ENCODE assay signal across 34 cellular contexts in the genomic region with DNA sequence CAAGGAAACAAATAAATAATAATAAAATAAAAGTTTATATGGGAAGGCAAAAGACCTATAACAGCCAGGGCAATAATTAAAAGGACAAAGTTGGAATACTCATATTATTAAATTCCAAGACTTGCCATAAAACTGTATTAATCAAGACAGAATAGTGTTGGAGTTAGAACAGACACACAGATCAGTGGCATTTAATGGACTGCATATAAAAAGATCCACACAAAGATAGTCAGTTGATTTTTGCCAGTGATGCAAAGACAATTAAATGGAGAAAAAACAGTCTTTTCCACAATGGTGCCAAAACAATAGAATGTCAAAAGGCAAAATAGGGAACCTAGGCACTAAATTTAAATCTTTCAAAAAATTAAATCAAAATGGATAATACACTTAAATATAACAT.
"Had no signal": no experiment of that assay in that cellular context is flagged by ENCODE, and none has a peak within 500 bp of the region (broad histone marks: within the 10 kb centered on the region; RNA-seq: fewer than 3 reads in every experiment).

No MANE protein-coding gene starts in this region.

- H3K36me3 ChIP-seq: MG63 had no signal

- H3K27me3 ChIP-seq: MG63 had no signal

- H3K4me3 ChIP-seq: MG63 had no signal

- H3K4me2 ChIP-seq: KMS-11 had no signal

- H3K9ac ChIP-seq: KMS-11 had no signal

- H3K27ac ChIP-seq: KMS-11 had no signal

- H3K9me3 ChIP-seq: MG63 had no signal

- DNase-seq: Karpas-422, Kasumi-1, KG1, MG63, MM.1S, MV-4-11, NCI-H1048, NCI-H1092, NCI-H1092 treated with DMSO at 0.1 percent for 48 hours, NCI-H1105, NCI-H1105 treated with DMSO at 0.1 percent for 48 hours, NCI-H1417, NCI-H1417 treated with DMSO at 0.1 percent for 48 hours, NCI-H1436, NCI-H1436 treated with DMSO at 0.1 percent for 48 hours, NCI-H146, NCI-H1694, NCI-H1694 treated with DMSO at 0.1 percent for 48 hours, NCI-H187, NCI-H187 treated with DMSO at 0.1 percent for 48 hours, NCI-H1930, NCI-H2029, NCI-H2029 treated with DMSO at 0.1 percent for 48 hours, NCI-H2081, NCI-H2081 treated with DMSO at 0.1 percent for 48 hours, NCI-H2107, NCI-H2171, NCI-H2171 treated with DMSO at 0.1 percent for 48 hours, NCI-H2227 treated with DMSO at 0.1 percent for 48 hours, NCI-H226, NCI-H345, NCI-H446, NCI-H446 treated with DMSO at 0.1 percent for 48 hours had no signal
